In the genomic region with DNA sequence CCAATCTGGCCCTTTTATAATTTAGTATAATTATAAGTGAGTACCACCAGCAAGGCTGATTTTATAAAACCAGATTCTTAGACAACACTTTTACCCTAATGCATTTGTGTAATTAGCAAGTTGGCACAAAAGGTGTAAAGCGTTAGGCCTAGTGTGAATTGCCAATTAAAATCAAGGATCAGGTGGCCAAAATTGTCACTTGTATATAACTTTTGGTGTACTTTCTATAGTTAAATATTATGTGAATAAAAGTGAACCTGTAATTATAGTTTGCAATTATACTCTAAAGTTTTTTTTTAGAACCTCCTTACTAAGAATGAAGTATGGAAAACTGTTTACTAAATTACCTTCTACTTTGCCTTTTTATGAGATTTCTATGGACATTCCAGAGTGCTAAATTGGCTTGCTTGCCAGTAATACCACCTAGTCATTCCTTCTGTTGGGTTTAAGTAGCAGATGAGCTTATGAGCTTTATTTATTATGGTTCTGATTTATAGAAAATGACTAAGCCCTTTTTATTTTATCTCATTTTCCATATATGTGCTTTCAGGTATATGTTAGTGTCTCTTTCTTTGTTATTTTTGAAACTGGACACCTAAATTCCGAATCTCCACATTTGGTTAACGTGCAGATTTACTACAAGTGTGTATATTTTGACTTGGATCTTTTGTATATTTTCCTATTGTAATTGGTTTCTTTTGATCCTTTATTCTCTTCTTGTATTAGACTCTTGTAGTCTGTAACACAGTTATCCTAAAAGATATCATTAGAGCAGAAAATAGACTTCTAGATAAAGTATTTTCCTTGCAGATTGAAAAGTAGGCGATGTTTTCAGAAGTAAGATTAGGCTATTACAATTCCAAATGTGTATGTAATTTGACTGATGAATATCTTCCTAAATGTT, we compare ENCODE assay signal across 1 cellular context.
TF ChIP-seq lines count a peak whose summit lies in the region.

No MANE protein-coding gene starts in this region.

TF ChIP-seq in SK-N-SH, 30 proteins besides CTCF, POLR2A, EP300 and RAD21 (continued from another document):
- TF ChIP-seq NFIC (IDR thresholded peaks at IDR 0.05; ENCODE audit: borderline replicate concordance) (no peak), SMC3 (IDR thresholded peaks at IDR 0.05; ENCODE audit: low read depth, low read length) (no peak), TCF12 (IDR thresholded peaks at IDR 0.05) (no peak), EZH2phosphoT487 (IDR thresholded peaks at IDR 0.05; ENCODE audit: borderline replicate concordance, low read depth) (no peak), USF1 (IDR thresholded peaks at IDR 0.05; ENCODE audit: borderline replicate concordance, low read depth) (no peak), RCOR1 (IDR thresholded peaks at IDR 0.05; ENCODE audit: low read length) (no peak), YY1 (IDR thresholded peaks at IDR 0.05; ENCODE audit: low read depth) (no peak), ELF1 (IDR thresholded peaks at IDR 0.05) (no peak), FOXJ3 (CRISPR knock-in tag; IDR thresholded peaks at IDR 0.05) (no peak), GABPA (IDR thresholded peaks at IDR 0.05; ENCODE audit: low read depth) (no peak), CHD2 (IDR thresholded peaks at IDR 0.05; ENCODE audit: low read length, partially characterized antibody) (no peak), FOXM1 (IDR thresholded peaks at IDR 0.05; ENCODE audit: low read depth) (no peak)
- TF ChIP-seq, protein P1, sequence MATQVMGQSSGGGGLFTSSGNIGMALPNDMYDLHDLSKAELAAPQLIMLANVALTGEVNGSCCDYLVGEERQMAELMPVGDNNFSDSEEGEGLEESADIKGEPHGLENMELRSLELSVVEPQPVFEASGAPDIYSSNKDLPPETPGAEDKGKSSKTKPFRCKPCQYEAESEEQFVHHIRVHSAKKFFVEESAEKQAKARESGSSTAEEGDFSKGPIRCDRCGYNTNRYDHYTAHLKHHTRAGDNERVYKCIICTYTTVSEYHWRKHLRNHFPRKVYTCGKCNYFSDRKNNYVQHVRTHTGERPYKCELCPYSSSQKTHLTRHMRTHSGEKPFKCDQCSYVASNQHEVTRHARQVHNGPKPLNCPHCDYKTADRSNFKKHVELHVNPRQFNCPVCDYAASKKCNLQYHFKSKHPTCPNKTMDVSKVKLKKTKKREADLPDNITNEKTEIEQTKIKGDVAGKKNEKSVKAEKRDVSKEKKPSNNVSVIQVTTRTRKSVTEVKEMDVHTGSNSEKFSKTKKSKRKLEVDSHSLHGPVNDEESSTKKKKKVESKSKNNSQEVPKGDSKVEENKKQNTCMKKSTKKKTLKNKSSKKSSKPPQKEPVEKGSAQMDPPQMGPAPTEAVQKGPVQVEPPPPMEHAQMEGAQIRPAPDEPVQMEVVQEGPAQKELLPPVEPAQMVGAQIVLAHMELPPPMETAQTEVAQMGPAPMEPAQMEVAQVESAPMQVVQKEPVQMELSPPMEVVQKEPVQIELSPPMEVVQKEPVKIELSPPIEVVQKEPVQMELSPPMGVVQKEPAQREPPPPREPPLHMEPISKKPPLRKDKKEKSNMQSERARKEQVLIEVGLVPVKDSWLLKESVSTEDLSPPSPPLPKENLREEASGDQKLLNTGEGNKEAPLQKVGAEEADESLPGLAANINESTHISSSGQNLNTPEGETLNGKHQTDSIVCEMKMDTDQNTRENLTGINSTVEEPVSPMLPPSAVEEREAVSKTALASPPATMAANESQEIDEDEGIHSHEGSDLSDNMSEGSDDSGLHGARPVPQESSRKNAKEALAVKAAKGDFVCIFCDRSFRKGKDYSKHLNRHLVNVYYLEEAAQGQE (IDR thresholded peaks at IDR 0.05; ENCODE audit: low read depth, low read length): no peak
- TF ChIP-seq, protein P2, sequence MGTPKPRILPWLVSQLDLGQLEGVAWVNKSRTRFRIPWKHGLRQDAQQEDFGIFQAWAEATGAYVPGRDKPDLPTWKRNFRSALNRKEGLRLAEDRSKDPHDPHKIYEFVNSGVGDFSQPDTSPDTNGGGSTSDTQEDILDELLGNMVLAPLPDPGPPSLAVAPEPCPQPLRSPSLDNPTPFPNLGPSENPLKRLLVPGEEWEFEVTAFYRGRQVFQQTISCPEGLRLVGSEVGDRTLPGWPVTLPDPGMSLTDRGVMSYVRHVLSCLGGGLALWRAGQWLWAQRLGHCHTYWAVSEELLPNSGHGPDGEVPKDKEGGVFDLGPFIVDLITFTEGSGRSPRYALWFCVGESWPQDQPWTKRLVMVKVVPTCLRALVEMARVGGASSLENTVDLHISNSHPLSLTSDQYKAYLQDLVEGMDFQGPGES (IDR thresholded peaks at IDR 0.05; ENCODE audit: low read depth, low read length): no peak
- TF ChIP-seq, protein P3, sequence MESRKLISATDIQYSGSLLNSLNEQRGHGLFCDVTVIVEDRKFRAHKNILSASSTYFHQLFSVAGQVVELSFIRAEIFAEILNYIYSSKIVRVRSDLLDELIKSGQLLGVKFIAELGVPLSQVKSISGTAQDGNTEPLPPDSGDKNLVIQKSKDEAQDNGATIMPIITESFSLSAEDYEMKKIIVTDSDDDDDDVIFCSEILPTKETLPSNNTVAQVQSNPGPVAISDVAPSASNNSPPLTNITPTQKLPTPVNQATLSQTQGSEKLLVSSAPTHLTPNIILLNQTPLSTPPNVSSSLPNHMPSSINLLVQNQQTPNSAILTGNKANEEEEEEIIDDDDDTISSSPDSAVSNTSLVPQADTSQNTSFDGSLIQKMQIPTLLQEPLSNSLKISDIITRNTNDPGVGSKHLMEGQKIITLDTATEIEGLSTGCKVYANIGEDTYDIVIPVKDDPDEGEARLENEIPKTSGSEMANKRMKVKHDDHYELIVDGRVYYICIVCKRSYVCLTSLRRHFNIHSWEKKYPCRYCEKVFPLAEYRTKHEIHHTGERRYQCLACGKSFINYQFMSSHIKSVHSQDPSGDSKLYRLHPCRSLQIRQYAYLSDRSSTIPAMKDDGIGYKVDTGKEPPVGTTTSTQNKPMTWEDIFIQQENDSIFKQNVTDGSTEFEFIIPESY (IDR thresholded peaks at IDR 0.05; ENCODE audit: borderline replicate concordance, low read depth): no peak
